In genomic region chr11:77871855-77872254, GRCh38 we compare ENCODE assay signal across 24 cellular contexts. TPM values are rescaled to one million over a fixed set of nuclear protein-coding genes. Genes with fewer than 3 reads are reported as not detected.
DNase-seq lines count a peak whose midpoint lies in the region; ATAC-seq and TF ChIP-seq lines count a peak whose summit lies in the region.
"Had no signal": no experiment of that assay in that cellular context is flagged by ENCODE, and none has a peak within 500 bp of the region (broad histone marks: within the 10 kb centered on the region; RNA-seq: fewer than 3 reads in every experiment).

No MANE protein-coding gene starts in this region.

- no peaks in the 10 kb centered on the region for H3K27me3 ChIP-seq in gastrocnemius medialis
- H3K27me3 ChIP-seq: BE2C, BLaER1 had no signal

- H3K4me3 ChIP-seq in gastrocnemius medialis, result no peak overlapping the region
- H3K4me3 ChIP-seq: BLaER1, GM12878 had no signal

- peaks cover 38% of the 10 kb centered on the region for H3K36me3 Mint-ChIP-seq in activated T-helper 17 cell treated with anti-CD3 and anti-CD28 coated beads, Interleukin-2, amount 50 U/mL, for 72 hours (ENCODE audit: low read depth)

- H3K9me3 ChIP-seq in gastrocnemius medialis, result no peaks in the 10 kb centered on the region
- H3K9me3 ChIP-seq: BE2C, BLaER1 had no signal

- TF ChIP-seq CTCF in gastrocnemius medialis (IDR thresholded peaks at IDR 0.05 in 4 of 5, conservative IDR thresholded peaks at IDR 0.05 in 1 of 5), result no peak

- in situ Hi-C loops in gastrocnemius medialis (cut with MboI; ENCODE audit: low sequenced_read_pairs in 4 of 4), result no loop called here

- no peak for DNase-seq in stimulated activated naive CD8-positive, alpha-beta T cell treated with anti-CD3 and anti-CD28 coated beads, Interleukin-15, amount 100 ng/mL, for 72 hours
- no peak for DNase-seq in stimulated activated naive CD8-positive, alpha-beta T cell treated with anti-CD3 and anti-CD28 coated beads, Interleukin-15, Interleukin-2, amounts not matched to agents 100 U/mL and 50 U/mL, for 24 hours
- DNase-seq in gastrocnemius medialis (no peak), NCI-H446 treated with DMSO at 0.1 percent for 48 hours (lab: John Stamatoyannopoulos, UW) (no peak)
- DNase-seq: 8988T; ACHN; BE2C; C1 segment of cervical spinal cord; CD4-positive, alpha-beta memory T cell; CD4-positive, CD25-positive, alpha-beta regulatory T cell; CD8-positive, alpha-beta memory T cell; COR-L47; DMS 273 treated with DMSO at 0.1 percent for 48 hours; DMS153; DMS53; DMS79; DND-41; EL; GDM1 had no signal

- intact Hi-C loops in gastrocnemius medialis (cut with DNase I; ENCODE audit: low total_unique reads), result no loop called here

- peaks cover 0 to 16% of the 10 kb centered on the region in 2 donors for H3K36me3 ChIP-seq in gastrocnemius medialis

- no peaks in the 10 kb centered on the region for H3K4me1 Mint-ChIP-seq in stimulated activated naive CD8-positive, alpha-beta T cell treated with anti-CD3 and anti-CD28 coated beads, Interleukin-15, amount 100 ng/mL, for 72 hours
- no peaks in the 10 kb centered on the region for H3K4me1 Mint-ChIP-seq in activated T-helper 17 cell treated with anti-CD3 and anti-CD28 coated beads, Interleukin-2, amount 50 U/mL, for 72 hours
- H3K4me1 Mint-ChIP-seq: CD14-positive monocyte; CD4-positive, CD25-positive, alpha-beta regulatory T cell; CD8-positive, alpha-beta memory T cell had no signal

- no peaks in the 10 kb centered on the region for H3K9me3 Mint-ChIP-seq in stimulated activated naive CD8-positive, alpha-beta T cell treated with anti-CD3 and anti-CD28 coated beads, Interleukin-15, amount 100 ng/mL, for 72 hours
- H3K9me3 Mint-ChIP-seq in activated T-helper 17 cell treated with anti-CD3 and anti-CD28 coated beads, Interleukin-2, amount 50 U/mL, for 72 hours, result no peaks in the 10 kb centered on the region
- H3K9me3 Mint-ChIP-seq: CD14-positive monocyte; CD4-positive, alpha-beta memory T cell; CD4-positive, CD25-positive, alpha-beta regulatory T cell; CD8-positive, alpha-beta memory T cell had no signal

- no peak overlapping the region for H3K27ac ChIP-seq in gastrocnemius medialis
- H3K27ac ChIP-seq: BLaER1 had no signal

- no peaks in the 10 kb centered on the region for H3K27me3 Mint-ChIP-seq in stimulated activated naive CD8-positive, alpha-beta T cell treated with anti-CD3 and anti-CD28 coated beads, Interleukin-15, amount 100 ng/mL, for 72 hours
- H3K27me3 Mint-ChIP-seq in activated T-helper 17 cell treated with anti-CD3 and anti-CD28 coated beads, Interleukin-2, amount 50 U/mL, for 72 hours, result no peaks in the 10 kb centered on the region
- H3K27me3 Mint-ChIP-seq: CD4-positive, alpha-beta memory T cell; CD4-positive, CD25-positive, alpha-beta regulatory T cell; CD8-positive, alpha-beta memory T cell had no signal

- H3K4me1 ChIP-seq in gastrocnemius medialis, result peaks cover 0 to 5% of the 10 kb centered on the region in 2 donors
- H3K4me1 ChIP-seq: BE2C, BLaER1 had no signal

- no peak for ATAC-seq in stimulated activated naive CD8-positive, alpha-beta T cell treated with anti-CD3 and anti-CD28 coated beads, Interleukin-15, amount 100 ng/mL, for 72 hours
- no peak for ATAC-seq in stimulated activated naive CD8-positive, alpha-beta T cell treated with anti-CD3 and anti-CD28 coated beads, Interleukin-15, Interleukin-2, amounts not matched to agents 100 U/mL and 50 U/mL, for 24 hours
- peak; percentile 51 for ATAC-seq in esophagus mucosa
- peak; percentile 33 to 60 for ATAC-seq in gastrocnemius medialis
- ATAC-seq in activated T-helper 17 cell treated with anti-CD3 and anti-CD28 coated beads, Interleukin-2, amount 50 U/mL, for 72 hours (replicated peaks), result no peak
- ATAC-seq: GM12878 had no signal

- H3K4me3 Mint-ChIP-seq in stimulated activated naive CD8-positive, alpha-beta T cell treated with anti-CD3 and anti-CD28 coated beads, Interleukin-15, amount 100 ng/mL, for 72 hours, result no peak overlapping the region
- no peak overlapping the region for H3K4me3 Mint-ChIP-seq in activated T-helper 17 cell treated with anti-CD3 and anti-CD28 coated beads, Interleukin-2, amount 50 U/mL, for 72 hours
- H3K4me3 Mint-ChIP-seq: CD14-positive monocyte; CD4-positive, alpha-beta memory T cell; CD4-positive, CD25-positive, alpha-beta regulatory T cell; CD8-positive, alpha-beta memory T cell had no signal

- no peak for TF ChIP-seq POLR2A in gastrocnemius medialis (IDR thresholded peaks at IDR 0.05)

- H3K27ac Mint-ChIP-seq in stimulated activated naive CD8-positive, alpha-beta T cell treated with anti-CD3 and anti-CD28 coated beads, Interleukin-15, amount 100 ng/mL, for 72 hours, result peak overlapping the region; percentile 77 to 85
- H3K27ac Mint-ChIP-seq in activated T-helper 17 cell treated with anti-CD3 and anti-CD28 coated beads, Interleukin-2, amount 50 U/mL, for 72 hours, result no peak overlapping the region
- H3K27ac Mint-ChIP-seq: CD4-positive, alpha-beta memory T cell had no signal

RNA-seq across cellular contexts. Expression of gene AAMDC, which starts 50.9 kb away (rescaled TPM):
- total RNA-seq in esophagus mucosa (9.4 TPM), gastrocnemius medialis (10 to 100 TPM; 32.4 to 70.3 (median 48.3) TPM)
- total RNA-seq in activated T-helper 17 cell treated with anti-CD3 and anti-CD28 coated beads, Interleukin-2, amount 50 U/mL, for 72 hours, result 1 to 10 TPM; 7.4 to 7.7 TPM

RNA-seq across cellular contexts. Expression of gene RSF1, which starts 51.3 kb away (rescaled TPM):
- total RNA-seq in esophagus mucosa (17.3 TPM), gastrocnemius medialis (10 to 100 TPM; 17.9 to 48.4 (median 45.7) TPM)
- total RNA-seq in activated T-helper 17 cell treated with anti-CD3 and anti-CD28 coated beads, Interleukin-2, amount 50 U/mL, for 72 hours, result 10 to 100 TPM; 46.2 to 68.7 TPM

Comparison
In these comparisons a context has a peak if more than half of its experiments do, and no peak if none do; other contexts are left out.
1. ATAC-seq: peak in esophagus mucosa (single experiment) and gastrocnemius medialis (2 of 2); none in stimulated activated naive CD8-positive, alpha-beta T cell treated with anti-CD3 and anti-CD28 coated beads, Interleukin-15, amount 100 ng/mL, for 72 hours (single experiment), stimulated activated naive CD8-positive, alpha-beta T cell treated with anti-CD3 and anti-CD28 coated beads, Interleukin-15, Interleukin-2, amounts not matched to agents 100 U/mL and 50 U/mL, for 24 hours (single experiment) and activated T-helper 17 cell treated with anti-CD3 and anti-CD28 coated beads, Interleukin-2, amount 50 U/mL, for 72 hours (single experiment).